25 cellular contexts compared by ENCODE assay signal in genomic region chr3:65398953-65399352, GRCh38.
DNase-seq lines count a peak whose midpoint lies in the region; ATAC-seq, FAIRE-seq and TF ChIP-seq lines count a peak whose summit lies in the region.
"Had no signal": no experiment of that assay in that cellular context is flagged by ENCODE, and none has a peak within 500 bp of the region (broad histone marks: within the 10 kb centered on the region; RNA-seq: fewer than 3 reads in every experiment).

No MANE protein-coding gene starts in this region.

- DNase-seq in A172 (ENCODE audit: low spot score) (peak; percentile 4), LHCN-M2 (ENCODE audit: low read depth) (peak; percentile 2), bronchial epithelial cell (ENCODE audit: low read depth) (peak; percentile 81), NK-92 (lab: John Stamatoyannopoulos, UW; ENCODE audit: unreplicated experiment) (no peak), aorta (no peak), CD14-positive monocyte (ENCODE audit: low spot score) (no peak), middle frontal gyrus (ENCODE audit: extremely low spot score, low spot score) (no peak)
- DNase-seq: activated CD8-positive, alpha-beta T cell treated with anti-CD3 and anti-CD28 coated beads for 36 hours; activated gamma-delta T cell treated with Interleukin-2 at 50 U/mL for 16 hours; Caco-2; effector memory CD8-positive, alpha-beta T cell; Kasumi-1; lower lobe of right lung; NCI-H1105; NCI-H2081; NCI-H446 treated with DMSO at 0.1 percent for 48 hours; SK-N-SH; upper lobe of left lung had no signal

- FAIRE-seq in bronchial epithelial cell (lab: Jason Lieb, UNC): no peak
- FAIRE-seq: A204.1, G401.6, RCC 7860 had no signal

- H3K27ac ChIP-seq in iPS-20b (ENCODE audit: low read length): peak overlapping the region; percentile 62
- no peak overlapping the region for H3K27ac ChIP-seq in aorta (ENCODE audit: low read depth in 1 of 2, low read length in 2 of 2)
- H3K27ac ChIP-seq: lower lobe of right lung, right atrium auricular region, upper lobe of left lung had no signal

- H3K4me1 ChIP-seq in iPS-20b (ENCODE audit: insufficient read depth, low read length) (peaks cover 43% of the 10 kb centered on the region), aorta (ENCODE audit: control insufficient read depth in 1 of 2, insufficient read depth in 2 of 2, low read length in 2 of 2) (peaks cover 0 to 2% of the 10 kb centered on the region in 2 donors)
- H3K4me1 ChIP-seq: Caco-2, lower lobe of right lung had no signal

- H3K9me3 ChIP-seq in iPS-20b (ENCODE audit: insufficient read depth, low read depth, low read length) (no peaks in the 10 kb centered on the region), aorta (ENCODE audit: control insufficient read depth, low read length) (no peaks in the 10 kb centered on the region)
- H3K9me3 ChIP-seq: Caco-2, lower lobe of right lung, right atrium auricular region, SK-N-SH, upper lobe of left lung had no signal

- ATAC-seq in aorta (ENCODE audit: low FRiP score): no peak
- ATAC-seq: activated CD8-positive, alpha-beta T cell treated with anti-CD3 and anti-CD28 coated beads for 36 hours; effector memory CD8-positive, alpha-beta T cell; lower lobe of right lung; WTC11 had no signal

- TF ChIP-seq CTCF in bronchial epithelial cell (IDR thresholded peaks at IDR 0.05; ENCODE audit: insufficient read depth, low read length, severe bottlenecking) (no peak), CD14-positive monocyte (IDR thresholded peaks at IDR 0.05) (no peak)

- H3K4me3 ChIP-seq in bronchial epithelial cell (ENCODE audit: low read depth, low read length): no peak overlapping the region
- H3K4me3 ChIP-seq in iPS-20b (ENCODE audit: low read length): no peak overlapping the region
- no peak overlapping the region for H3K4me3 ChIP-seq in aorta (ENCODE audit: low read length in 2 of 2)
- H3K4me3 ChIP-seq: lower lobe of right lung, right atrium auricular region, upper lobe of left lung had no signal

- H3K27me3 Mint-ChIP-seq in CD14-positive monocyte (ENCODE audit: low read depth in 3 of 3): peaks cover 0 to 5% (median 1%) of the 10 kb centered on the region in 3 donors
- H3K27me3 Mint-ChIP-seq: activated CD8-positive, alpha-beta T cell treated with anti-CD3 and anti-CD28 coated beads for 36 hours; effector memory CD8-positive, alpha-beta T cell had no signal

- H3K4me3 Mint-ChIP-seq in CD14-positive monocyte: no peak overlapping the region
- H3K4me3 Mint-ChIP-seq: activated CD8-positive, alpha-beta T cell treated with anti-CD3 and anti-CD28 coated beads for 36 hours; effector memory CD8-positive, alpha-beta T cell; T-helper 2 cell treated with Interferon-gamma antibody and Interleukin-4, amounts not matched to agents 5 μg/mL and 100 μg/mL, for 36 hours; WTC11 had no signal

- H3K9ac ChIP-seq in iPS-20b (ENCODE audit: low read depth, low read length): no peak overlapping the region
- H3K9ac ChIP-seq: SK-N-SH had no signal

- peaks cover 0 to 3% (median 0%) of the 10 kb centered on the region in 7 donors for H3K9me3 Mint-ChIP-seq in CD14-positive monocyte
- H3K9me3 Mint-ChIP-seq: T-helper 2 cell treated with Interferon-gamma antibody and Interleukin-4, amounts not matched to agents 5 μg/mL and 100 μg/mL, for 36 hours; WTC11 had no signal

- no peak overlapping the region for H3K27ac Mint-ChIP-seq in CD14-positive monocyte
- H3K27ac Mint-ChIP-seq: activated CD8-positive, alpha-beta T cell treated with anti-CD3 and anti-CD28 coated beads for 36 hours; effector memory CD8-positive, alpha-beta T cell; T-helper 2 cell treated with Interferon-gamma antibody and Interleukin-4, amounts not matched to agents 5 μg/mL and 100 μg/mL, for 36 hours had no signal

- H3K27me3 ChIP-seq in bronchial epithelial cell (ENCODE audit: control insufficient read depth, insufficient read depth, low read length): no peaks in the 10 kb centered on the region
- no peaks in the 10 kb centered on the region for H3K27me3 ChIP-seq in iPS-20b (ENCODE audit: insufficient read depth, low read length)
- H3K27me3 ChIP-seq in aorta (ENCODE audit: control insufficient read depth in 1 of 2, insufficient read depth in 2 of 2, low read length in 1 of 2): no peaks in the 10 kb centered on the region
- H3K27me3 ChIP-seq: right atrium auricular region, upper lobe of left lung had no signal

- no peaks in the 10 kb centered on the region for H3K4me1 Mint-ChIP-seq in CD14-positive monocyte

- H3K36me3 Mint-ChIP-seq in CD14-positive monocyte: no peaks in the 10 kb centered on the region
- H3K36me3 Mint-ChIP-seq: WTC11 had no signal

- intact Hi-C loops in aorta (cut with DNase I): no loop called here
- intact Hi-C loops in CD14-positive monocyte (cut with micrococcal nuclease): no loop called here

- no peaks in the 10 kb centered on the region for H3K36me3 ChIP-seq in bronchial epithelial cell (ENCODE audit: control insufficient read depth, insufficient read depth, low read length)
- H3K36me3 ChIP-seq in iPS-20b (ENCODE audit: insufficient read depth, low read depth, low read length): peaks cover under 1% of the 10 kb centered on the region; the same call in 1 of the 2 replicates
- no peaks in the 10 kb centered on the region for H3K36me3 ChIP-seq in aorta (ENCODE audit: control insufficient read depth in 1 of 2, insufficient read depth in 2 of 2, low read length in 1 of 2)
- H3K36me3 ChIP-seq: lower lobe of right lung, right atrium auricular region, upper lobe of left lung had no signal

Comparison
In these comparisons a context has a peak if more than half of its experiments do, and no peak if none do; other contexts are left out.
1. DNase-seq: peak in A172 (single experiment), LHCN-M2 (single experiment) and bronchial epithelial cell (single experiment); none in NK-92 (single experiment), aorta (0 of 2), CD14-positive monocyte (single experiment) and middle frontal gyrus (single experiment).